20 cellular contexts compared by ENCODE assay signal in genomic region chr1:97563926-97564325, GRCh38.
"Had no signal": no experiment of that assay in that cellular context is flagged by ENCODE, and none has a peak within 500 bp of the region (broad histone marks: within the 10 kb centered on the region; RNA-seq: fewer than 3 reads in every experiment).

No MANE protein-coding gene starts in this region.

- H3K27ac ChIP-seq: KMS-11, RWPE1 had no signal

- DNase-seq: Kasumi-1, MM.1S, NCI-H1092 treated with DMSO at 0.1 percent for 48 hours, NCI-H1436, NCI-H187, NCI-H2029, NCI-H2081 treated with DMSO at 0.1 percent for 48 hours, NCI-H2171, NCI-H226, NCI-H446, NCI-H510A, NCI-H524 treated with DMSO at 0.1 percent for 48 hours, NCI-H69, NCI-H774, SHP77, SK-N-SH, SW 1271 had no signal

- H3K9ac ChIP-seq: KMS-11, SK-N-SH had no signal

- H3K4me3 ChIP-seq: K562 had no signal

- H3K9me3 ChIP-seq: SK-N-SH had no signal

- H3K4me2 ChIP-seq: KMS-11, SK-N-SH had no signal

- ATAC-seq: K562 had no signal
